Comparison of ENCODE assay signal across 34 cellular contexts in the genomic region with DNA sequence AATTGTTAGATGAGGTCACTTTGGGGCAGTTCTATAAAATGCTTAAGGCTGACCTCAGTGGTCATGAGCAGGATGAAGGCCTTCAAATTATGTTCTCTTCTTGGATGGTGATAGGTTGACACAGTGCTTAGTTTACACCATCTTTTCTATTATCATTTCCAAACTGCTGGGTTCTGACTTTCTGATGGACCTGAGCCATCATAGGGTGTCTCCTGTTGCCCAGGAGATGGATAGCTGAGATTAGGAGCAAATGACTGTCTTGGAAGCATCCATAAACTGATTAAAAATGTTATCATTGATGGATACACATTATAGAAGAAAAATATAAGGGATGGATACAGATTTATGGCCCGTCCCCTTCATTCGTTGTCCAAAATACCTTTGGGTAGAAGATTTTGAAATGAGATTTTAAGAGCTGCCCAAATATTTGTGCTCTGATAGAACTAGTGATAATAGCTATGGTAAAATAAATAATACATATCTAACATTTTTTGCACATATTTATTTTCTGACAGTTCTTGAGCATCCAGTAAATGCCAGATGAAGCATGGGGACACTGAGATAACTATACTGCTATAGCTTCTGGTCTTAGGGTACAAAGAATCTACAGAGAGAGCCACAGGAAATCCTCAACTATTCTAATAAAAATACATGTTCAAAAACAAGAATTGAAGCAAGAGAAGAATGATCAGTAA.
"Had no signal": no experiment of that assay in that cellular context is flagged by ENCODE, and none has a peak within 500 bp of the region (broad histone marks: within the 10 kb centered on the region; RNA-seq: fewer than 3 reads in every experiment).

No MANE protein-coding gene starts in this region.

- H3K36me3 Mint-ChIP-seq: activated CD4-positive, alpha-beta memory T cell treated with anti-CD3 and anti-CD28 coated beads for 36 hours; activated naive CD4-positive, alpha-beta T cell treated with anti-CD3 and anti-CD28 coated beads, Interleukin-2, amount 50 U/mL, for 72 hours; activated naive CD8-positive, alpha-beta T cell treated with anti-CD3 and anti-CD28 coated beads for 36 hours had no signal

- H3K4me3 Mint-ChIP-seq: activated B cell treated with CpG ODN at 0.5 μM for 24 hours; activated CD4-positive, alpha-beta memory T cell treated with anti-CD3 and anti-CD28 coated beads for 36 hours; activated CD4-positive, alpha-beta T cell treated with anti-CD3 and anti-CD28 coated beads, Interleukin-2, amount 10 ng/mL, durations not matched to agents 24 days and 14 days; activated CD8-positive, alpha-beta T cell treated with anti-CD3 and anti-CD28 coated beads for 36 hours; activated naive CD4-positive, alpha-beta T cell treated with anti-CD3 and anti-CD28 coated beads for 36 hours; activated naive CD8-positive, alpha-beta T cell treated with anti-CD3 and anti-CD28 coated beads for 36 hours; activated T-cell treated with anti-CD3 and anti-CD28 coated beads, Interleukin-2, amount 50 U/mL, for 4 hours; activated T-cell treated with anti-CD3 and anti-CD28 coated beads, Interleukin-2, amount 50 U/mL, for 72 hours; activated T-helper 1 cell treated with anti-CD3 and anti-CD28 coated beads, Interleukin-12 subunit alpha, Interleukin-12 subunit beta, Interleukin-2, Interleukin-4 antibody, amounts not matched to agents 30 ng/mL and 10 ng/mL and 1 ng/mL, durations not matched to agents 14 hours and 24 hours and 36 hours; activated T-helper 17 cell treated with anti-CD3 and anti-CD28 coated beads, Interleukin-2, amount 50 U/mL, for 72 hours; T-helper 1 cell treated with Interleukin-12 subunit alpha and Interleukin-12 subunit beta and Interleukin-4 antibody, amounts not matched to agents 30 μg/mL and 1 μg/mL, for 36 hours; T-helper 2 cell treated with Interferon-gamma antibody and Interleukin-4, amounts not matched to agents 5 μg/mL and 100 μg/mL, for 36 hours had no signal

- H3K4me1 ChIP-seq: adrenal gland, body of pancreas, breast epithelium had no signal

- H3K27ac ChIP-seq: adrenal gland, body of pancreas, brain microvascular endothelial cell, breast epithelium, VCaP had no signal

- H3K36me3 ChIP-seq: adrenal gland, brain microvascular endothelial cell, breast epithelium had no signal

- H3K4me3 ChIP-seq: adrenal gland, body of pancreas, breast epithelium had no signal

- H3K9me3 ChIP-seq: adrenal gland, body of pancreas, breast epithelium had no signal

- H3K27me3 ChIP-seq: adrenal gland, body of pancreas, brain microvascular endothelial cell, breast epithelium had no signal

- H3K9me3 Mint-ChIP-seq: activated naive CD4-positive, alpha-beta T cell treated with anti-CD3 and anti-CD28 coated beads for 36 hours had no signal

- H3K27ac Mint-ChIP-seq: activated B cell treated with CpG ODN at 0.5 μM for 24 hours; activated CD4-positive, alpha-beta memory T cell treated with anti-CD3 and anti-CD28 coated beads for 36 hours; activated CD4-positive, alpha-beta T cell treated with anti-CD3 and anti-CD28 coated beads, Interleukin-2, amount 10 ng/mL, durations not matched to agents 24 days and 14 days; activated CD8-positive, alpha-beta T cell treated with anti-CD3 and anti-CD28 coated beads for 36 hours; activated naive CD4-positive, alpha-beta T cell treated with anti-CD3 and anti-CD28 coated beads for 36 hours; activated naive CD4-positive, alpha-beta T cell treated with anti-CD3 and anti-CD28 coated beads, Interleukin-2, amount 50 U/mL, for 72 hours; activated naive CD8-positive, alpha-beta T cell treated with anti-CD3 and anti-CD28 coated beads for 36 hours; activated T-cell treated with anti-CD3 and anti-CD28 coated beads, Interleukin-2, amount 50 U/mL, for 72 hours; activated T-helper 1 cell treated with anti-CD3 and anti-CD28 coated beads, Interleukin-12 subunit alpha, Interleukin-12 subunit beta, Interleukin-2, Interleukin-4 antibody, amounts not matched to agents 30 ng/mL and 10 ng/mL and 1 ng/mL, durations not matched to agents 14 hours and 24 hours and 36 hours; activated T-helper 17 cell treated with anti-CD3 and anti-CD28 coated beads, Interleukin-2, amount 50 U/mL, for 72 hours; T-helper 1 cell treated with Interleukin-12 subunit alpha and Interleukin-12 subunit beta and Interleukin-4 antibody, amounts not matched to agents 30 μg/mL and 1 μg/mL, for 36 hours; T-helper 2 cell treated with Interferon-gamma antibody and Interleukin-4, amounts not matched to agents 5 μg/mL and 100 μg/mL, for 36 hours had no signal

- H3K4me1 Mint-ChIP-seq: activated B cell treated with CpG ODN at 0.5 μM for 24 hours; activated CD4-positive, alpha-beta T cell treated with anti-CD3 and anti-CD28 coated beads, Interleukin-2, amount 10 ng/mL, durations not matched to agents 24 days and 14 days; activated naive CD8-positive, alpha-beta T cell treated with anti-CD3 and anti-CD28 coated beads for 36 hours; activated T-helper 17 cell treated with anti-CD3 and anti-CD28 coated beads, Interleukin-2, amount 50 U/mL, for 72 hours had no signal

- H3K27me3 Mint-ChIP-seq: activated B cell treated with CpG ODN at 0.5 μM for 24 hours; activated CD4-positive, alpha-beta memory T cell treated with anti-CD3 and anti-CD28 coated beads for 36 hours; activated CD4-positive, alpha-beta T cell treated with anti-CD3 and anti-CD28 coated beads, Interleukin-2, amount 10 ng/mL, durations not matched to agents 24 days and 14 days; activated CD8-positive, alpha-beta T cell treated with anti-CD3 and anti-CD28 coated beads for 36 hours; activated naive CD8-positive, alpha-beta T cell treated with anti-CD3 and anti-CD28 coated beads for 36 hours; activated T-helper 17 cell treated with anti-CD3 and anti-CD28 coated beads, Interleukin-2, amount 50 U/mL, for 72 hours had no signal

- DNase-seq: activated B cell treated with CpG ODN at 0.5 μM for 24 hours; activated CD4-positive, alpha-beta memory T cell treated with anti-CD3 and anti-CD28 coated beads for 36 hours; activated CD4-positive, alpha-beta T cell treated with anti-CD3 and anti-CD28 coated beads for 4 hours; activated CD4-positive, alpha-beta T cell treated with anti-CD3 and anti-CD28 coated beads, Interleukin-2, amount 10 ng/mL, durations not matched to agents 24 days and 14 days; activated CD4-positive, alpha-beta T cell treated with anti-CD3 and anti-CD28 coated beads, Interleukin-2, amount 50 U/mL, for 1 hour; activated CD4-positive, alpha-beta T cell treated with anti-CD3 and anti-CD28 coated beads, Interleukin-2, amount 50 U/mL, for 4 hours; activated CD4-positive, CD25-positive, alpha-beta regulatory T cell treated with anti-CD3 and anti-CD28 coated beads, Interleukin-2, amount 50 U/mL, for 72 hours; activated CD8-positive, alpha-beta memory T cell treated with anti-CD3 and anti-CD28 coated beads, Interleukin-2, amount 50 U/mL, for 4 hours; activated CD8-positive, alpha-beta T cell treated with anti-CD3 and anti-CD28 coated beads for 36 hours; activated effector memory CD4-positive, alpha-beta T cell treated with anti-CD3 and anti-CD28 coated beads, Interleukin-2, amount 50 U/mL, for 16 hours; activated gamma-delta T cell treated with Interleukin-2 at 50 U/mL for 16 hours; activated naive CD4-positive, alpha-beta T cell; activated naive CD4-positive, alpha-beta T cell treated with anti-CD3 and anti-CD28 coated beads for 36 hours; activated naive CD4-positive, alpha-beta T cell treated with anti-CD3 and anti-CD28 coated beads, Interleukin-2, amount 50 U/mL, for 16 hours; activated naive CD8-positive, alpha-beta T cell treated with anti-CD3 and anti-CD28 coated beads for 36 hours; activated T-cell treated with anti-CD3 and anti-CD28 coated beads for 4 hours; activated T-cell treated with anti-CD3 and anti-CD28 coated beads, Interleukin-2, amount 50 U/mL, for 1 hour; activated T-cell treated with anti-CD3 and anti-CD28 coated beads, Interleukin-2, amount 50 U/mL, for 4 hours; activated T-cell treated with anti-CD3 and anti-CD28 coated beads, Interleukin-2, amount 50 U/mL, for 72 hours; adrenal gland; amniotic stem cell; aorta; body of pancreas; brain microvascular endothelial cell; central memory CD4-positive, alpha-beta T cell; T-helper 2 cell; T-helper 9 cell had no signal
